ENCODE assay signal across 9 cellular contexts in genomic region chr10:100672199-100672598, GRCh38.
"Had no signal": no experiment of that assay in that cellular context is flagged by ENCODE, and none has a peak within 500 bp of the region (broad histone marks: within the 10 kb centered on the region; RNA-seq: fewer than 3 reads in every experiment).

No MANE protein-coding gene starts in this region.

- H3K4me3 ChIP-seq: GM23338 had no signal

- H3K4me3 Mint-ChIP-seq: GM23338, H9, HFFc6, IgD-negative memory B cell had no signal

- DNase-seq: H9, HCEC 1CT, HFFc6 had no signal

- H3K4me2 ChIP-seq: GM23338 had no signal

- H3K36me3 Mint-ChIP-seq: IgD-negative memory B cell had no signal

- H2AFZ ChIP-seq: GM23338 had no signal

- H3K9me3 Mint-ChIP-seq: GM23338, H9, HFFc6, IgD-negative memory B cell had no signal

- FAIRE-seq: H1, H54, HepG2 had no signal

- H3K27ac ChIP-seq: HL-60 had no signal

- H3K27ac Mint-ChIP-seq: GM23338, H9, HFFc6 had no signal

- ATAC-seq: GM23338, HepG2 had no signal
